Comparison of ENCODE assay signal across 17 cellular contexts in genomic region chr14:24207625-24208024, GRCh38. TPM values are rescaled to one million over a fixed set of nuclear protein-coding genes. Genes with fewer than 3 reads are reported as not detected.
DNase-seq lines count a peak whose midpoint lies in the region; ATAC-seq and TF ChIP-seq lines count a peak whose summit lies in the region.
"Had no signal": no experiment of that assay in that cellular context is flagged by ENCODE, and none has a peak within 500 bp of the region (broad histone marks: within the 10 kb centered on the region; RNA-seq: fewer than 3 reads in every experiment).

No MANE protein-coding gene starts in this region.

- DNase-seq in CD8-positive, alpha-beta memory T cell, result no peak
- DNase-seq in central memory CD8-positive, alpha-beta T cell (ENCODE audit: low spot score in 2 of 2), result no peak
- DNase-seq in trophoblast cell, result peak; percentile 7 to 62
- no peak for DNase-seq in smooth muscle cell (lab: John Stamatoyannopoulos, UW; ENCODE audit: unreplicated experiment)
- DNase-seq in central memory CD4-positive, alpha-beta T cell, result no peak
- DNase-seq: BE2C, DMS79 treated with DMSO at 0.1 percent for 48 hours, H7, KBM-7, NCI-H1436 treated with DMSO at 0.1 percent for 48 hours, NCI-H2081, NCI-H748 treated with DMSO at 0.1 percent for 48 hours, RPMI8226, SIG-M5 had no signal

- H3K36me3 ChIP-seq in BLaER1, result peaks cover 89% of the 10 kb centered on the region
- peaks cover 47% of the 10 kb centered on the region for H3K36me3 ChIP-seq in CD8-positive, alpha-beta memory T cell (ENCODE audit: insufficient read depth, low read length)
- peaks cover 31 to 50% of the 10 kb centered on the region in 2 experiments for H3K36me3 ChIP-seq in trophoblast cell (ENCODE audit: control insufficient read depth in 1 of 2, insufficient read depth in 2 of 2, low read length in 2 of 2)
- no peaks in the 10 kb centered on the region for H3K36me3 ChIP-seq in smooth muscle cell (ENCODE audit: low read depth)

- POLR2A ChIA-PET in CD8-positive, alpha-beta memory T cell (lab: Charles Lee), result interaction anchor here (0.6 kb wide), 1 partner anchor 36 kb away, joined by 12 read pairs; no protein-coding TSS in a partner anchor

- H3K9me3 ChIP-seq in BLaER1, result peaks cover 11% of the 10 kb centered on the region
- no peaks in the 10 kb centered on the region for H3K9me3 ChIP-seq in CD8-positive, alpha-beta memory T cell (ENCODE audit: low read length)
- H3K9me3 ChIP-seq in trophoblast cell (ENCODE audit: insufficient read depth, low read depth, low read length), result no peaks in the 10 kb centered on the region
- H3K9me3 ChIP-seq in smooth muscle cell (replicated peaks; ENCODE audit: low read depth), result no peaks in the 10 kb centered on the region
- H3K9me3 ChIP-seq: BE2C had no signal

- H3K79me2 ChIP-seq in trophoblast cell (ENCODE audit: control insufficient read depth, insufficient read depth, low read length, poor library complexity) (no peaks in the 10 kb centered on the region), smooth muscle cell (ENCODE audit: low read depth) (peaks cover 6% of the 10 kb centered on the region)

- H3K27ac ChIP-seq in BLaER1 (no peak overlapping the region), trophoblast cell (ENCODE audit: low read depth, low read length) (no peak overlapping the region), smooth muscle cell (ENCODE audit: low read depth) (no peak overlapping the region)
- H3K27ac ChIP-seq in CD8-positive, alpha-beta memory T cell (ENCODE audit: low read depth, low read length), result no peak overlapping the region

- no peak for TF ChIP-seq CTCF in smooth muscle cell (IDR thresholded peaks at IDR 0.05; ENCODE audit: borderline replicate concordance, insufficient read depth, poor library complexity, severe bottlenecking)

- H3K4me3 ChIP-seq in BLaER1 (no peak overlapping the region), trophoblast cell (ENCODE audit: low read depth, low read length) (no peak overlapping the region), smooth muscle cell (no peak overlapping the region)
- no peak overlapping the region for H3K4me3 ChIP-seq in CD8-positive, alpha-beta memory T cell (ENCODE audit: low read length)

- H3K27ac Mint-ChIP-seq in CD8-positive, alpha-beta memory T cell, result peak overlapping the region in 6 of 8 donors; percentile 77 to 97 (median 95)
- H3K27ac Mint-ChIP-seq in central memory CD8-positive, alpha-beta T cell (ENCODE audit: low read depth), result peak overlapping the region; percentile 99

- WGBS in trophoblast cell (ENCODE audit: extremely low coverage, insufficient coverage, insufficient read length), result no CpG with 5 or more reads among the region's 2 CpGs
- 100% methylated on average over 2 of the region's 2 CpGs for WGBS in smooth muscle cell (ENCODE audit: low lambda C conversion rate)

- H3K4ac ChIP-seq in trophoblast cell (ENCODE audit: low read depth, low read length), result no peak overlapping the region

- H2AK5ac ChIP-seq in trophoblast cell (ENCODE audit: low read length), result no peak overlapping the region

- H3K36me3 Mint-ChIP-seq in CD8-positive, alpha-beta memory T cell, result peaks cover 15 to 77% (median 23%) of the 10 kb centered on the region in 3 donors
- H3K36me3 Mint-ChIP-seq in central memory CD8-positive, alpha-beta T cell (ENCODE audit: insufficient read depth), result peaks cover 34% of the 10 kb centered on the region

- H4K20me1 ChIP-seq in BLaER1, result no peaks in the 10 kb centered on the region
- no peaks in the 10 kb centered on the region for H4K20me1 ChIP-seq in smooth muscle cell (ENCODE audit: low read depth)

- H3K14ac ChIP-seq in trophoblast cell (ENCODE audit: low read length), result no peak overlapping the region

- H4K91ac ChIP-seq in trophoblast cell (ENCODE audit: low read depth, low read length), result no peak overlapping the region

- CTCF ChIA-PET in CD8-positive, alpha-beta memory T cell (lab: Charles Lee), result interaction anchor here (1.0 to 2.0 kb wide), 3 partner anchors 46 to 158 kb away, joined by 3 to 5 read pairs (median 3); partner anchors contain the start of genes IRF9, PSME2 and RNF31

- H3K27me3 ChIP-seq in BLaER1, result no peaks in the 10 kb centered on the region
- no peaks in the 10 kb centered on the region for H3K27me3 ChIP-seq in CD8-positive, alpha-beta memory T cell (ENCODE audit: insufficient read depth, low read length, poor library complexity, severe bottlenecking)
- H3K27me3 ChIP-seq in trophoblast cell (ENCODE audit: insufficient read depth, low read length), result no peaks in the 10 kb centered on the region
- no peaks in the 10 kb centered on the region for H3K27me3 ChIP-seq in smooth muscle cell (ENCODE audit: low read depth)
- H3K27me3 ChIP-seq: BE2C had no signal

- H3K9ac ChIP-seq in BLaER1 (no peak overlapping the region), trophoblast cell (ENCODE audit: low read length) (no peak overlapping the region), smooth muscle cell (ENCODE audit: low read depth) (no peak overlapping the region)

- no peaks in the 10 kb centered on the region for H3K79me1 ChIP-seq in trophoblast cell (ENCODE audit: low read length)

- H4K12ac ChIP-seq in trophoblast cell (ENCODE audit: low read depth, low read length), result no peak overlapping the region

- H3K27me3 Mint-ChIP-seq in CD8-positive, alpha-beta memory T cell, result peaks cover 0 to 3% of the 10 kb centered on the region in 2 donors
- H3K27me3 Mint-ChIP-seq in central memory CD8-positive, alpha-beta T cell, result no peaks in the 10 kb centered on the region

- H4K8ac ChIP-seq in trophoblast cell (ENCODE audit: low read depth, low read length), result no peak overlapping the region

- H2BK120ac ChIP-seq in trophoblast cell (ENCODE audit: insufficient read depth, low read length, poor library complexity), result no peak overlapping the region

- H3F3A ChIP-seq in smooth muscle cell (ENCODE audit: low read depth), result no peaks in the 10 kb centered on the region

- H3K4me3 Mint-ChIP-seq in CD8-positive, alpha-beta memory T cell, result peak overlapping the region in 1 of 7 donors; percentile 22
- H3K4me3 Mint-ChIP-seq in central memory CD8-positive, alpha-beta T cell, result peak overlapping the region; percentile 48

- no peak for ATAC-seq in central memory CD8-positive, alpha-beta T cell (replicated peaks; ENCODE audit: extremely low read depth, poor library complexity, severe bottlenecking)
- no peak for ATAC-seq in HG03095 (IDR thresholded peaks at IDR 0.05; ENCODE audit: unreplicated experiment)

- peak overlapping the region; percentile 3; the same call in 1 of the 2 replicates for H3K4me2 ChIP-seq in BLaER1
- no peak overlapping the region for H3K4me2 ChIP-seq in trophoblast cell (ENCODE audit: low read length)
- no peak overlapping the region for H3K4me2 ChIP-seq in smooth muscle cell

- H3K18ac ChIP-seq in trophoblast cell (ENCODE audit: low read length), result no peak overlapping the region

- H3K4me1 Mint-ChIP-seq in CD8-positive, alpha-beta memory T cell, result peaks cover 48 to 74% (median 57%) of the 10 kb centered on the region in 3 donors
- H3K4me1 Mint-ChIP-seq in central memory CD8-positive, alpha-beta T cell, result peaks cover 52% of the 10 kb centered on the region

- H2BK12ac ChIP-seq in trophoblast cell (ENCODE audit: low read length), result no peak overlapping the region

- H3K9me3 Mint-ChIP-seq in CD8-positive, alpha-beta memory T cell, result peaks cover 0 to 2% (median 0%) of the 10 kb centered on the region in 5 donors
- H3K9me3 Mint-ChIP-seq in central memory CD8-positive, alpha-beta T cell, result no peaks in the 10 kb centered on the region

- H2AFZ ChIP-seq in trophoblast cell (ENCODE audit: insufficient read depth, low read length, poor library complexity) (no peak overlapping the region), smooth muscle cell (ENCODE audit: low read depth) (no peak overlapping the region)

- no peak overlapping the region for H3K23ac ChIP-seq in trophoblast cell (ENCODE audit: low read length)

- H3K4me1 ChIP-seq in BLaER1 (peaks cover 26% of the 10 kb centered on the region), trophoblast cell (ENCODE audit: control insufficient read depth in 1 of 2, insufficient read depth in 2 of 2, low read length in 2 of 2) (peaks cover 3 to 4% of the 10 kb centered on the region in 2 experiments), smooth muscle cell (ENCODE audit: low read depth) (no peaks in the 10 kb centered on the region)
- peaks cover 23% of the 10 kb centered on the region for H3K4me1 ChIP-seq in CD8-positive, alpha-beta memory T cell (ENCODE audit: insufficient read depth, low read length)
- H3K4me1 ChIP-seq: BE2C had no signal

- H2BK5ac ChIP-seq in trophoblast cell (ENCODE audit: low read depth, low read length, poor library complexity), result no peak overlapping the region

RNA-seq across cellular contexts. Expression of gene TSSK4, which starts 2.1 kb away (rescaled TPM):
- under 1 TPM; 0.26 to 0.44 TPM for total RNA-seq in CD8-positive, alpha-beta memory T cell
- 1.2 TPM for polyA plus RNA-seq in CD8-positive, alpha-beta memory T cell
- 0.14 and 0.17 TPM in 2 replicates for polyA plus RNA-seq in trophoblast cell (2013)
- total RNA-seq in smooth muscle cell, result 0.85 TPM in 1 of 2 replicates, not detected in the other
- polyA plus RNA-seq in smooth muscle cell, result 0.89 and 1.3 TPM in 2 replicates
- total RNA-seq: G401, H7 had no signal

RNA-seq across cellular contexts. Expression of gene CHMP4A, which starts 5.7 kb away (rescaled TPM):
- 10 to 100 TPM; 86.4 to 87.6 TPM for total RNA-seq in CD8-positive, alpha-beta memory T cell
- 159 TPM for polyA plus RNA-seq in CD8-positive, alpha-beta memory T cell
- 27.7 and 29.0 TPM in 2 replicates for polyA plus RNA-seq in trophoblast cell (2013)
- 29.7 and 32.5 TPM in 2 replicates for total RNA-seq in smooth muscle cell
- polyA plus RNA-seq in smooth muscle cell, result 46.8 and 63.9 TPM in 2 replicates

RNA-seq across cellular contexts. Expression of gene MDP1, which starts 8.2 kb away (rescaled TPM):
- total RNA-seq in CD8-positive, alpha-beta memory T cell, result 10 to 100 TPM; 15.5 to 16.2 TPM
- polyA plus RNA-seq in CD8-positive, alpha-beta memory T cell, result 25.8 TPM
- 21.6 and 23.4 TPM in 2 replicates for polyA plus RNA-seq in trophoblast cell (2013)
- total RNA-seq in smooth muscle cell, result 31.0 and 33.0 TPM in 2 replicates
- polyA plus RNA-seq in smooth muscle cell, result 36.8 and 42.3 TPM in 2 replicates

RNA-seq across cellular contexts. Expression of gene TM9SF1, which starts 12.4 kb away (rescaled TPM):
- 10 to 100 TPM; 31.3 to 34.0 TPM for total RNA-seq in CD8-positive, alpha-beta memory T cell
- polyA plus RNA-seq in CD8-positive, alpha-beta memory T cell, result 30.0 TPM
- polyA plus RNA-seq in trophoblast cell (2013), result 42.6 and 43.9 TPM in 2 replicates
- total RNA-seq in smooth muscle cell, result 66.6 and 72.1 TPM in 2 replicates
- polyA plus RNA-seq in smooth muscle cell, result 86.5 and 95.8 TPM in 2 replicates

RNA-seq across cellular contexts. Expression of gene IPO4, which starts 19.0 kb away (rescaled TPM):
- total RNA-seq in CD8-positive, alpha-beta memory T cell, result 100 to 1,000 TPM; 164 to 172 TPM
- polyA plus RNA-seq in CD8-positive, alpha-beta memory T cell, result 20.9 TPM
- 12.1 and 13.6 TPM in 2 replicates for polyA plus RNA-seq in trophoblast cell (2013)
- total RNA-seq in smooth muscle cell, result 14.7 and 82.6 TPM in 2 replicates
- polyA plus RNA-seq in smooth muscle cell, result 20.5 and 26.6 TPM in 2 replicates

Comparison
In these comparisons a context has a peak if more than half of its experiments do, and no peak if none do; other contexts are left out.
1. DNase-seq: peak in trophoblast cell (2 of 2); none in CD8-positive, alpha-beta memory T cell (0 of 5), central memory CD8-positive, alpha-beta T cell (0 of 2), smooth muscle cell (single experiment) and central memory CD4-positive, alpha-beta T cell (single experiment).